ENCODE assay signal across 1 cellular context in genomic region chr2:164937864-164938401, GRCh38.
TF ChIP-seq lines count a peak whose summit lies in the region.

No MANE protein-coding gene starts in this region.

TF ChIP-seq in HepG2, 621 proteins besides CTCF, POLR2A, EP300 and RAD21 (continued from another document and continues in another):
- no peak for TF ChIP-seq GLMP (CRISPR knock-in tag; IDR thresholded peaks at IDR 0.05; ENCODE audit: borderline replicate concordance)
- TF ChIP-seq RBM39 (IDR thresholded peaks at IDR 0.05; ENCODE audit: low read depth, low read length, poor library complexity, severe bottlenecking), result no peak
- no peak for TF ChIP-seq HOXA7 (CRISPR knock-in tag; IDR thresholded peaks at IDR 0.05)
- no peak for TF ChIP-seq ZNF780A (CRISPR knock-in tag; IDR thresholded peaks at IDR 0.05)
- TF ChIP-seq ARID5B (CRISPR knock-in tag; IDR thresholded peaks at IDR 0.05), result peak; percentile 76; the same call in 1 of the 2 replicates
- TF ChIP-seq ZNF33A (CRISPR knock-in tag; IDR thresholded peaks at IDR 0.05; ENCODE audit: borderline replicate concordance), result no peak
- TF ChIP-seq GPN1 (CRISPR knock-in tag; IDR thresholded peaks at IDR 0.05; ENCODE audit: borderline replicate concordance), result no peak
- no peak for TF ChIP-seq HNRNPH1 (optimal IDR thresholded peaks at IDR 0.05; ENCODE audit: low read depth, low read length)
- peak; percentile 85 for TF ChIP-seq KDM6A (CRISPR knock-in tag; IDR thresholded peaks at IDR 0.05; ENCODE audit: low read depth)
- no peak for TF ChIP-seq PCBP1 (IDR thresholded peaks at IDR 0.05; ENCODE audit: borderline replicate concordance, low read depth, low read length)
- no peak for TF ChIP-seq HNRNPUL1 (IDR thresholded peaks at IDR 0.05; ENCODE audit: low read depth, low read length)
- no peak for TF ChIP-seq CAMTA2 (CRISPR knock-in tag; IDR thresholded peaks at IDR 0.05; ENCODE audit: borderline replicate concordance)
- 0 out of 2 replicates have a peak, but pooled peaks have one; percentile 5 for TF ChIP-seq GMEB1 (CRISPR knock-in tag; IDR thresholded peaks at IDR 0.05; ENCODE audit: borderline replicate concordance)
- TF ChIP-seq ZNF329 (CRISPR knock-in tag; IDR thresholded peaks at IDR 0.05; ENCODE audit: low read depth), result no peak
- no peak for TF ChIP-seq RELA (CRISPR knock-in tag; IDR thresholded peaks at IDR 0.05)
- no peak for TF ChIP-seq ATF7-NPFF (CRISPR knock-in tag; IDR thresholded peaks at IDR 0.05; ENCODE audit: low read depth)
- TF ChIP-seq ZNF616 (CRISPR knock-in tag; IDR thresholded peaks at IDR 0.05; ENCODE audit: low read depth), result no peak
- no peak for TF ChIP-seq KDM3A (CRISPR knock-in tag; IDR thresholded peaks at IDR 0.05; ENCODE audit: low read depth)
- no peak for TF ChIP-seq MYNN (CRISPR knock-in tag; IDR thresholded peaks at IDR 0.05; ENCODE audit: low read depth)
- TF ChIP-seq EEA1 (CRISPR knock-in tag; IDR thresholded peaks at IDR 0.05; ENCODE audit: borderline replicate concordance), result no peak
- no peak; the same call in 1 of the 2 replicates for TF ChIP-seq NR2F6 (IDR thresholded peaks at IDR 0.05)
- peak; percentile 17; the same call in 1 of the 2 replicates for TF ChIP-seq NR2F6 (CRISPR knock-in tag; IDR thresholded peaks at IDR 0.05)
- TF ChIP-seq POLR2G (IDR thresholded peaks at IDR 0.05; ENCODE audit: low read depth, low read length), result peak; percentile 70
- peak; percentile 73 for TF ChIP-seq ZSCAN29 (CRISPR knock-in tag; conservative IDR thresholded peaks at IDR 0.05)
- TF ChIP-seq ZNF501 (CRISPR knock-in tag; IDR thresholded peaks at IDR 0.05), result no peak
- TF ChIP-seq ADNP (CRISPR knock-in tag; IDR thresholded peaks at IDR 0.05), result no peak
- TF ChIP-seq ZNF136 (CRISPR knock-in tag; IDR thresholded peaks at IDR 0.05; ENCODE audit: low read depth), result peak; percentile 70; the same call in 1 of the 2 replicates
- TF ChIP-seq ZBTB39 (CRISPR knock-in tag; IDR thresholded peaks at IDR 0.05), result no peak
- TF ChIP-seq RFX5 (IDR thresholded peaks at IDR 0.05; ENCODE audit: low read depth, low read length), result no peak
- TF ChIP-seq ZNF350 (CRISPR knock-in tag; IDR thresholded peaks at IDR 0.05; ENCODE audit: borderline replicate concordance, low read depth), result no peak
- no peak for TF ChIP-seq HNRNPL (IDR thresholded peaks at IDR 0.05; ENCODE audit: low read depth, low read length)
- no peak for TF ChIP-seq HES4 (CRISPR knock-in tag; IDR thresholded peaks at IDR 0.05; ENCODE audit: borderline replicate concordance)
- no peak for TF ChIP-seq ZNF781 (CRISPR knock-in tag; IDR thresholded peaks at IDR 0.05; ENCODE audit: borderline replicate concordance, not compliant biosample characterization)
- TF ChIP-seq ZKSCAN5 (CRISPR knock-in tag; IDR thresholded peaks at IDR 0.05), result no peak
- TF ChIP-seq MIER2 (CRISPR knock-in tag; IDR thresholded peaks at IDR 0.05), result no peak
- TF ChIP-seq THAP9 (CRISPR knock-in tag; IDR thresholded peaks at IDR 0.05; ENCODE audit: borderline replicate concordance), result no peak
- no peak for TF ChIP-seq FLYWCH1 (CRISPR knock-in tag; IDR thresholded peaks at IDR 0.05)
- TF ChIP-seq GMEB2 (CRISPR knock-in tag; IDR thresholded peaks at IDR 0.05; ENCODE audit: low read depth), result no peak
- TF ChIP-seq TBX2 (CRISPR knock-in tag; IDR thresholded peaks at IDR 0.05; ENCODE audit: borderline replicate concordance), result peak; percentile 69; the same call in 1 of the 2 replicates
- TF ChIP-seq SUZ12 (IDR thresholded peaks at IDR 0.05; ENCODE audit: low read depth, low read length), result no peak
- no peak for TF ChIP-seq ZNF577 (CRISPR knock-in tag; IDR thresholded peaks at IDR 0.05; ENCODE audit: borderline replicate concordance, low read depth)
- no peak for TF ChIP-seq JUND (CRISPR knock-in tag; IDR thresholded peaks at IDR 0.05)
- TF ChIP-seq TFE3 (CRISPR knock-in tag; IDR thresholded peaks at IDR 0.05), result no peak; the same call in 1 of the 2 replicates
- no peak for TF ChIP-seq FOXM1 (CRISPR knock-in tag; IDR thresholded peaks at IDR 0.05)
- no peak for TF ChIP-seq TIGD3 (CRISPR knock-in tag; IDR thresholded peaks at IDR 0.05; ENCODE audit: borderline replicate concordance)
- TF ChIP-seq HMG20A (CRISPR knock-in tag; IDR thresholded peaks at IDR 0.05; ENCODE audit: borderline replicate concordance), result peak; percentile 61; the same call in 1 of the 2 replicates
- no peak for TF ChIP-seq XBP1 (CRISPR knock-in tag; IDR thresholded peaks at IDR 0.05)
- TF ChIP-seq MAF1 (CRISPR knock-in tag; IDR thresholded peaks at IDR 0.05; ENCODE audit: borderline replicate concordance), result no peak
- no peak for TF ChIP-seq CREB1 (IDR thresholded peaks at IDR 0.05)
- TF ChIP-seq CREB1 (CRISPR knock-in tag; IDR thresholded peaks at IDR 0.05), result peak; percentile 67
- TF ChIP-seq ZNF44 (CRISPR knock-in tag; IDR thresholded peaks at IDR 0.05), result no peak
- no peak for TF ChIP-seq ZNF160 (CRISPR knock-in tag; IDR thresholded peaks at IDR 0.05)
- TF ChIP-seq DBP (CRISPR knock-in tag; IDR thresholded peaks at IDR 0.05; ENCODE audit: not compliant biosample characterization), result no peak
